3 cellular contexts compared by ENCODE assay signal in genomic region chr1:110097507-110098221, GRCh38.
TF ChIP-seq lines count a peak whose summit lies in the region.

No MANE protein-coding gene starts in this region.

TF ChIP-seq in SK-N-SH treated with all-trans-retinoic acid at 6 μM for 48 hours, 23 proteins besides CTCF, POLR2A, EP300 and RAD21 (continues in another document):
- TF ChIP-seq ZNF70 (CRISPR knock-in tag; IDR thresholded peaks at IDR 0.05) (no peak), OSR1 (CRISPR knock-in tag; IDR thresholded peaks at IDR 0.05) (no peak), RARB (CRISPR knock-in tag; IDR thresholded peaks at IDR 0.05) (no peak), ZNF8 (CRISPR knock-in tag; IDR thresholded peaks at IDR 0.05) (0 out of 2 replicates have a peak, but pooled peaks have one; percentile 1), ZC3H10 (CRISPR knock-in tag; IDR thresholded peaks at IDR 0.05) (peak; percentile 42; the same call in 1 of the 2 replicates), TCF4 (CRISPR knock-in tag; IDR thresholded peaks at IDR 0.05; ENCODE audit: borderline replicate concordance) (no peak), SNAI2 (CRISPR knock-in tag; IDR thresholded peaks at IDR 0.05) (peak; percentile 40; the same call in 1 of the 2 replicates), ARNTL (CRISPR knock-in tag; IDR thresholded peaks at IDR 0.05; ENCODE audit: borderline replicate concordance, low read depth) (no peak), ZFP30 (CRISPR knock-in tag; IDR thresholded peaks at IDR 0.05) (no peak), GLIS3 (CRISPR knock-in tag; IDR thresholded peaks at IDR 0.05) (peak; percentile 84), ZNF565 (CRISPR knock-in tag; conservative IDR thresholded peaks at IDR 0.05; ENCODE audit: low read depth) (no peak), ESRRG (CRISPR knock-in tag; IDR thresholded peaks at IDR 0.05) (no peak)
- TF ChIP-seq, protein P1, sequence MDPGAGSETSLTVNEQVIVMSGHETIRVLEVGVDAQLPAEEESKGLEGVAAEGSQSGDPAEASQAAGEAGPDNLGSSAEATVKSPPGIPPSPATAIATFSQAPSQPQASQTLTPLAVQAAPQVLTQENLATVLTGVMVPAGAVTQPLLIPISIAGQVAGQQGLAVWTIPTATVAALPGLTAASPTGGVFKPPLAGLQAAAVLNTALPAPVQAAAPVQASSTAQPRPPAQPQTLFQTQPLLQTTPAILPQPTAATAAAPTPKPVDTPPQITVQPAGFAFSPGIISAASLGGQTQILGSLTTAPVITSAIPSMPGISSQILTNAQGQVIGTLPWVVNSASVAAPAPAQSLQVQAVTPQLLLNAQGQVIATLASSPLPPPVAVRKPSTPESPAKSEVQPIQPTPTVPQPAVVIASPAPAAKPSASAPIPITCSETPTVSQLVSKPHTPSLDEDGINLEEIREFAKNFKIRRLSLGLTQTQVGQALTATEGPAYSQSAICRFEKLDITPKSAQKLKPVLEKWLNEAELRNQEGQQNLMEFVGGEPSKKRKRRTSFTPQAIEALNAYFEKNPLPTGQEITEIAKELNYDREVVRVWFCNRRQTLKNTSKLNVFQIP (CRISPR knock-in tag; IDR thresholded peaks at IDR 0.05; ENCODE audit: borderline replicate concordance, low read depth), result no peak
- TF ChIP-seq, protein P2, sequence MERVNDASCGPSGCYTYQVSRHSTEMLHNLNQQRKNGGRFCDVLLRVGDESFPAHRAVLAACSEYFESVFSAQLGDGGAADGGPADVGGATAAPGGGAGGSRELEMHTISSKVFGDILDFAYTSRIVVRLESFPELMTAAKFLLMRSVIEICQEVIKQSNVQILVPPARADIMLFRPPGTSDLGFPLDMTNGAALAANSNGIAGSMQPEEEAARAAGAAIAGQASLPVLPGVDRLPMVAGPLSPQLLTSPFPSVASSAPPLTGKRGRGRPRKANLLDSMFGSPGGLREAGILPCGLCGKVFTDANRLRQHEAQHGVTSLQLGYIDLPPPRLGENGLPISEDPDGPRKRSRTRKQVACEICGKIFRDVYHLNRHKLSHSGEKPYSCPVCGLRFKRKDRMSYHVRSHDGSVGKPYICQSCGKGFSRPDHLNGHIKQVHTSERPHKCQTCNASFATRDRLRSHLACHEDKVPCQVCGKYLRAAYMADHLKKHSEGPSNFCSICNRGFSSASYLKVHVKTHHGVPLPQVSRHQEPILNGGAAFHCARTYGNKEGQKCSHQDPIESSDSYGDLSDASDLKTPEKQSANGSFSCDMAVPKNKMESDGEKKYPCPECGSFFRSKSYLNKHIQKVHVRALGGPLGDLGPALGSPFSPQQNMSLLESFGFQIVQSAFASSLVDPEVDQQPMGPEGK (CRISPR knock-in tag; IDR thresholded peaks at IDR 0.05; ENCODE audit: borderline replicate concordance), result no peak

TF ChIP-seq in SK-N-SH, 30 proteins besides CTCF, POLR2A, EP300 and RAD21:
- TF ChIP-seq MXI1 (IDR thresholded peaks at IDR 0.05; ENCODE audit: low read depth, low read length) (no peak), RXRA (IDR thresholded peaks at IDR 0.05; ENCODE audit: borderline replicate concordance, low read depth) (no peak), SMC3 (IDR thresholded peaks at IDR 0.05; ENCODE audit: low read depth, low read length) (no peak), TAF1 (IDR thresholded peaks at IDR 0.05; ENCODE audit: borderline replicate concordance, low read depth, low read length) (no peak), YY1 (IDR thresholded peaks at IDR 0.05; ENCODE audit: low read depth) (no peak), RFX5 (IDR thresholded peaks at IDR 0.05; ENCODE audit: low read length) (no peak), SIN3A (IDR thresholded peaks at IDR 0.05; ENCODE audit: borderline replicate concordance, low read depth, low read length) (no peak), ZBTB33 (IDR thresholded peaks at IDR 0.05; ENCODE audit: borderline replicate concordance, low read depth) (no peak), TCF12 (IDR thresholded peaks at IDR 0.05) (no peak), ELF1 (IDR thresholded peaks at IDR 0.05) (no peak), CHD2 (IDR thresholded peaks at IDR 0.05; ENCODE audit: low read length, partially characterized antibody) (no peak), FOSL2 (IDR thresholded peaks at IDR 0.05; ENCODE audit: borderline replicate concordance, low read depth) (no peak)
- TF ChIP-seq, protein P3, sequence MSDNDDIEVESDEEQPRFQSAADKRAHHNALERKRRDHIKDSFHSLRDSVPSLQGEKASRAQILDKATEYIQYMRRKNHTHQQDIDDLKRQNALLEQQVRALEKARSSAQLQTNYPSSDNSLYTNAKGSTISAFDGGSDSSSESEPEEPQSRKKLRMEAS (IDR thresholded peaks at IDR 0.05; ENCODE audit: low read depth), result no peak
- TF ChIP-seq, protein P4, sequence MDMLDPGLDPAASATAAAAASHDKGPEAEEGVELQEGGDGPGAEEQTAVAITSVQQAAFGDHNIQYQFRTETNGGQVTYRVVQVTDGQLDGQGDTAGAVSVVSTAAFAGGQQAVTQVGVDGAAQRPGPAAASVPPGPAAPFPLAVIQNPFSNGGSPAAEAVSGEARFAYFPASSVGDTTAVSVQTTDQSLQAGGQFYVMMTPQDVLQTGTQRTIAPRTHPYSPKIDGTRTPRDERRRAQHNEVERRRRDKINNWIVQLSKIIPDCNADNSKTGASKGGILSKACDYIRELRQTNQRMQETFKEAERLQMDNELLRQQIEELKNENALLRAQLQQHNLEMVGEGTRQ (IDR thresholded peaks at IDR 0.05; ENCODE audit: borderline replicate concordance, low read depth, low read length), result no peak
- TF ChIP-seq, protein P5, sequence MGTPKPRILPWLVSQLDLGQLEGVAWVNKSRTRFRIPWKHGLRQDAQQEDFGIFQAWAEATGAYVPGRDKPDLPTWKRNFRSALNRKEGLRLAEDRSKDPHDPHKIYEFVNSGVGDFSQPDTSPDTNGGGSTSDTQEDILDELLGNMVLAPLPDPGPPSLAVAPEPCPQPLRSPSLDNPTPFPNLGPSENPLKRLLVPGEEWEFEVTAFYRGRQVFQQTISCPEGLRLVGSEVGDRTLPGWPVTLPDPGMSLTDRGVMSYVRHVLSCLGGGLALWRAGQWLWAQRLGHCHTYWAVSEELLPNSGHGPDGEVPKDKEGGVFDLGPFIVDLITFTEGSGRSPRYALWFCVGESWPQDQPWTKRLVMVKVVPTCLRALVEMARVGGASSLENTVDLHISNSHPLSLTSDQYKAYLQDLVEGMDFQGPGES (IDR thresholded peaks at IDR 0.05; ENCODE audit: low read depth, low read length), result no peak

TF ChIP-seq in HepG2, 621 proteins besides CTCF, POLR2A, EP300 and RAD21:
- TF ChIP-seq TEAD3 (CRISPR knock-in tag; optimal IDR thresholded peaks at IDR 0.05; ENCODE audit: borderline replicate concordance) (peak; percentile 42), NFIB (CRISPR knock-in tag; IDR thresholded peaks at IDR 0.05; ENCODE audit: borderline replicate concordance) (no peak), RARA (CRISPR knock-in tag; IDR thresholded peaks at IDR 0.05) (peak; percentile 74), YY1 (IDR thresholded peaks at IDR 0.05; ENCODE audit: insufficient read depth, insufficient replicate concordance, low read depth, low read length) (no peak), ZNF83 (CRISPR knock-in tag; IDR thresholded peaks at IDR 0.05; ENCODE audit: borderline replicate concordance) (no peak), ATF7 (IDR thresholded peaks at IDR 0.05) (peak; percentile 73), ATF7 (CRISPR knock-in tag; IDR thresholded peaks at IDR 0.05) (no peak), ZNF768 (CRISPR knock-in tag; IDR thresholded peaks at IDR 0.05) (peak; percentile 95), RXRA (CRISPR knock-in tag; IDR thresholded peaks at IDR 0.05) (peak; percentile 24; the same call in 1 of the 2 replicates), ZNF570 (CRISPR knock-in tag; IDR thresholded peaks at IDR 0.05; ENCODE audit: borderline replicate concordance) (no peak)
- TF ChIP-seq, protein P6, sequence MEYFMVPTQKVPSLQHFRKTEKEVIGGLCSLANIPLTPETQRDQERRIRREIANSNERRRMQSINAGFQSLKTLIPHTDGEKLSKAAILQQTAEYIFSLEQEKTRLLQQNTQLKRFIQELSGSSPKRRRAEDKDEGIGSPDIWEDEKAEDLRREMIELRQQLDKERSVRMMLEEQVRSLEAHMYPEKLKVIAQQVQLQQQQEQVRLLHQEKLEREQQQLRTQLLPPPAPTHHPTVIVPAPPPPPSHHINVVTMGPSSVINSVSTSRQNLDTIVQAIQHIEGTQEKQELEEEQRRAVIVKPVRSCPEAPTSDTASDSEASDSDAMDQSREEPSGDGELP (IDR thresholded peaks at IDR 0.05; ENCODE audit: borderline replicate concordance, low read depth), result peak; percentile 40; the same call in 1 of the 2 replicates
